17 cellular contexts compared by ENCODE assay signal in genomic region chr2:232265329-232265728, GRCh38.
DNase-seq lines count a peak whose midpoint lies in the region; ATAC-seq and TF ChIP-seq lines count a peak whose summit lies in the region.
"Had no signal": no experiment of that assay in that cellular context is flagged by ENCODE, and none has a peak within 500 bp of the region (broad histone marks: within the 10 kb centered on the region; RNA-seq: fewer than 3 reads in every experiment).

No MANE protein-coding gene starts in this region.

- H3K4me1 Mint-ChIP-seq in endothelial cell (ENCODE audit: unreplicated experiment) (peaks cover 21% of the 10 kb centered on the region), neural progenitor cell (peaks cover 28% of the 10 kb centered on the region), T-cell (no peaks in the 10 kb centered on the region)
- no peaks in the 10 kb centered on the region for H3K4me1 Mint-ChIP-seq in activated CD8-positive, alpha-beta memory T cell treated with anti-CD3 and anti-CD28 coated beads, Interleukin-2, amount 10 ng/mL, durations not matched to agents 7 days and 5 days

- POLR2A ChIA-PET in T-cell (lab: Charles Lee), result no interaction called here

- H3K27me3 ChIP-seq in neural progenitor cell, result no peaks in the 10 kb centered on the region
- no peaks in the 10 kb centered on the region for H3K27me3 ChIP-seq in foreskin keratinocyte
- H3K27me3 ChIP-seq: BLaER1 treated with 17β-estradiol and CSF1 and Interleukin-3, amounts not matched to agents 10 nM and 100 nM had no signal

- H3F3A ChIP-seq in neural progenitor cell (ENCODE audit: low read depth), result no peaks in the 10 kb centered on the region

- no peak overlapping the region for H3K4me3 ChIP-seq in LNCaP clone FGC (ENCODE audit: low read depth, low read length)
- H3K4me3 ChIP-seq in neural progenitor cell, result no peak overlapping the region
- H3K4me3 ChIP-seq: BLaER1 treated with 17β-estradiol and CSF1 and Interleukin-3, amounts not matched to agents 10 nM and 100 nM had no signal

- peaks cover 9% of the 10 kb centered on the region for H3K27me3 Mint-ChIP-seq in endothelial cell (ENCODE audit: unreplicated experiment)
- peaks cover 5% of the 10 kb centered on the region for H3K27me3 Mint-ChIP-seq in neural progenitor cell (ENCODE audit: insufficient read depth, low read depth)
- H3K27me3 Mint-ChIP-seq in T-cell, result no peaks in the 10 kb centered on the region
- H3K27me3 Mint-ChIP-seq in activated CD8-positive, alpha-beta memory T cell treated with anti-CD3 and anti-CD28 coated beads, Interleukin-2, amount 10 ng/mL, durations not matched to agents 7 days and 5 days, result no peaks in the 10 kb centered on the region
- H3K27me3 Mint-ChIP-seq: CD4-positive, CD25-positive, alpha-beta regulatory T cell had no signal

- no peaks in the 10 kb centered on the region for H3K36me3 ChIP-seq in neural progenitor cell

- no peak for DNase-seq in LNCaP clone FGC (ENCODE audit: low read depth)
- DNase-seq in endothelial cell (ENCODE audit: low spot score), result no peak
- DNase-seq in neural progenitor cell (ENCODE audit: low spot score), result no peak
- DNase-seq in T-cell, result no peak
- DNase-seq in foreskin keratinocyte, result no peak
- DNase-seq in activated CD4-positive, alpha-beta T cell treated with anti-CD3 and anti-CD28 coated beads, Interleukin-2, amount 50 U/mL, for 48 hours, result no peak
- no peak for DNase-seq in activated CD8-positive, alpha-beta memory T cell treated with anti-CD3 and anti-CD28 coated beads, Interleukin-2, amount 10 ng/mL, durations not matched to agents 7 days and 5 days
- DNase-seq: ACHN; CD4-positive, CD25-positive, alpha-beta regulatory T cell; COR-L47; DMS153; DMS79 treated with DMSO at 0.1 percent for 48 hours; EL; GOT3; H9 had no signal

- no peak overlapping the region for H3K9ac ChIP-seq in neural progenitor cell
- H3K9ac ChIP-seq: BLaER1 treated with 17β-estradiol and CSF1 and Interleukin-3, amounts not matched to agents 10 nM and 100 nM had no signal

- CTCF ChIA-PET in T-cell (lab: Charles Lee), result no interaction called here
- CTCF ChIA-PET in activated CD8-positive, alpha-beta memory T cell treated with anti-CD3 and anti-CD28 coated beads, Interleukin-2, amount 10 ng/mL, durations not matched to agents 7 days and 5 days (lab: Charles Lee), result no interaction called here

- H3K4me2 ChIP-seq in neural progenitor cell, result no peak overlapping the region
- H3K4me2 ChIP-seq: BLaER1 treated with 17β-estradiol and CSF1 and Interleukin-3, amounts not matched to agents 10 nM and 100 nM had no signal

- TF ChIP-seq CTCF in LNCaP clone FGC (IDR thresholded peaks at IDR 0.05; ENCODE audit: control insufficient read depth, extremely low read depth, insufficient read depth) (peak; percentile 23; the same call in 1 of the 2 replicates), endothelial cell (IDR thresholded peaks at IDR 0.05; ENCODE audit: unreplicated experiment) (no peak), neural progenitor cell (IDR thresholded peaks at IDR 0.05) (no peak), foreskin keratinocyte (conservative IDR thresholded peaks at IDR 0.05) (no peak)

- H3K36me3 Mint-ChIP-seq in endothelial cell (ENCODE audit: low read depth, unreplicated experiment), result peaks cover 28% of the 10 kb centered on the region
- H3K36me3 Mint-ChIP-seq in neural progenitor cell, result peaks cover 34% of the 10 kb centered on the region
- peaks cover 55% of the 10 kb centered on the region for H3K36me3 Mint-ChIP-seq in T-cell
- peaks cover 3% of the 10 kb centered on the region for H3K36me3 Mint-ChIP-seq in activated CD8-positive, alpha-beta memory T cell treated with anti-CD3 and anti-CD28 coated beads, Interleukin-2, amount 10 ng/mL, durations not matched to agents 7 days and 5 days

- H3K27ac ChIP-seq in neural progenitor cell (no peak overlapping the region), temporal lobe (ENCODE audit: low read depth, low read length) (peak overlapping the region; percentile 11), foreskin keratinocyte (no peak overlapping the region)
- H3K27ac ChIP-seq: BLaER1 treated with 17β-estradiol and CSF1 and Interleukin-3, amounts not matched to agents 10 nM and 100 nM had no signal

- no peaks in the 10 kb centered on the region for H3K4me1 ChIP-seq in neural progenitor cell
- no peaks in the 10 kb centered on the region for H3K4me1 ChIP-seq in foreskin keratinocyte

- no peaks in the 10 kb centered on the region for H3K9me3 ChIP-seq in neural progenitor cell (ENCODE audit: low read depth)
- H3K9me3 ChIP-seq: BLaER1 treated with 17β-estradiol and CSF1 and Interleukin-3, amounts not matched to agents 10 nM and 100 nM had no signal

- H3K4me3 Mint-ChIP-seq in endothelial cell (ENCODE audit: unreplicated experiment) (peak overlapping the region; percentile 47), neural progenitor cell (no peak overlapping the region), T-cell (no peak overlapping the region)
- H3K4me3 Mint-ChIP-seq in activated CD8-positive, alpha-beta memory T cell treated with anti-CD3 and anti-CD28 coated beads, Interleukin-2, amount 10 ng/mL, durations not matched to agents 7 days and 5 days, result no peak overlapping the region
- H3K4me3 Mint-ChIP-seq: CD4-positive, CD25-positive, alpha-beta regulatory T cell; H9 had no signal

- H2AFZ ChIP-seq in neural progenitor cell (replicated peaks), result no peak overlapping the region

- H3K9me3 Mint-ChIP-seq in endothelial cell (ENCODE audit: unreplicated experiment) (no peaks in the 10 kb centered on the region), neural progenitor cell (no peaks in the 10 kb centered on the region), T-cell (no peaks in the 10 kb centered on the region)
- no peaks in the 10 kb centered on the region for H3K9me3 Mint-ChIP-seq in activated CD8-positive, alpha-beta memory T cell treated with anti-CD3 and anti-CD28 coated beads, Interleukin-2, amount 10 ng/mL, durations not matched to agents 7 days and 5 days (ENCODE audit: low read depth)
- H3K9me3 Mint-ChIP-seq: CD4-positive, CD25-positive, alpha-beta regulatory T cell; H9 had no signal

- ATAC-seq in T-cell (replicated peaks in 1 of 4) (no peak), foreskin keratinocyte (no peak)
- no peak for ATAC-seq in activated CD8-positive, alpha-beta memory T cell treated with anti-CD3 and anti-CD28 coated beads, Interleukin-2, amount 10 ng/mL, durations not matched to agents 7 days and 5 days

- no peaks in the 10 kb centered on the region for H4K20me1 ChIP-seq in neural progenitor cell (ENCODE audit: low read depth)

- H3K27ac Mint-ChIP-seq in endothelial cell (ENCODE audit: unreplicated experiment) (no peak overlapping the region), neural progenitor cell (peak overlapping the region; percentile 10), T-cell (no peak overlapping the region)
- no peak overlapping the region for H3K27ac Mint-ChIP-seq in activated CD8-positive, alpha-beta memory T cell treated with anti-CD3 and anti-CD28 coated beads, Interleukin-2, amount 10 ng/mL, durations not matched to agents 7 days and 5 days
- H3K27ac Mint-ChIP-seq: CD4-positive, CD25-positive, alpha-beta regulatory T cell; H9 had no signal

- no peaks in the 10 kb centered on the region for H3K79me2 ChIP-seq in neural progenitor cell (ENCODE audit: low read depth)
